ENCODE assay signal across 8 cellular contexts in the genomic region with DNA sequence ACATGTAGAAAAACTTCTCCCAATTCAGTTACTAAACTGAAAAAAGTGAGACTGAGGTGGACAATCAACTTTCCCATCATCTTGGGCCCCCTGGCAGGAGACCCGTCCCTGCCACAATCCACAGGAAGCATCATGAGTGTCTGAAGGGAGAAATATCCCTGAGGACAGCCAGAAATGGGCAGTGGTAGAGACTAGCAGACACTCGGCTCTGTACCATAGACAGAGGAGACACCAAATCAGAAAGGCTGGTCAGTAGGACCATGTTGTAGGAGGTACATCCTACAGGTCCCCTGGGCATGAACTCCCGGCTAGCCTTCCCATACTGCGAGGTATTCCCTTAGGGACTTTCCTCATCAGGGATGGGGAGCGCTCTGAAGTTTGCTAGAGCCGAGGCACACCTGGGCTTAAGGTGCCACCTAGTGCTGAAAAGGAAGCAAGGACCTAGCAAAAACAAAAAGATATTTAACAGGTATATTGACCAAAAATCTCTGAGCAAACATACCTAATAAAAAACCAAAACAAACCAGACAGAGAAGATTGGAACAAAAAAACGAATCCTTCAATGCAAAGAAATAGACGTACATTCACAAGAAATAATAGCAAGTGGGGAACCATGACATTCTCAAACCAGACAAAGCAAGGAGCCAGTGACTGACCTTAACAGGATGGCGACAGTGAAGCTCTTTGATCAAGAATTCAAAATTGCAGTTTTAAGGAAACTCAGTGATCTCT. TPM values are rescaled to one million over a fixed set of nuclear protein-coding genes. Genes with fewer than 3 reads are reported as not detected.
DNase-seq lines count a peak whose midpoint lies in the region; ATAC-seq, FAIRE-seq and TF ChIP-seq lines count a peak whose summit lies in the region.

No MANE protein-coding gene starts in this region.

- CTCF ChIA-PET in A673 (lab: Charles Lee): no interaction called here
- CTCF ChIA-PET in HEK293 (lab: Yijun Ruan, JAX): interaction anchor here (0.7 to 1.2 kb wide), 2 partner anchors 17 to 161 kb away, joined by 3 read pairs; no protein-coding TSS in a partner anchor

- POLR2A ChIA-PET in A673 (lab: Charles Lee; ENCODE audit: low non-redundant PET) (no interaction called here), HEK293 (lab: Yijun Ruan, JAX) (no interaction called here)

- TF ChIP-seq CTCF in A673 (conservative IDR thresholded peaks at IDR 0.05; ENCODE audit: low read depth, low read length): peak; percentile 53
- 0 out of 2 replicates have a peak, but pooled peaks have one; percentile 7 for TF ChIP-seq CTCF in HEK293 (tag by site-specific recombination; IDR thresholded peaks at IDR 0.05)

- no peak for FAIRE-seq in RCC 7860 (lab: Jason Lieb, UNC)

- H3K27me3 ChIP-seq in A673 (replicated peaks; ENCODE audit: insufficient read depth, low read depth, low read length, poor library complexity): no peaks in the 10 kb centered on the region

- H3K36me3 ChIP-seq in A673 (ENCODE audit: insufficient read depth, low read length, poor library complexity, severe bottlenecking): no peaks in the 10 kb centered on the region
- H3K36me3 ChIP-seq in HEK293 (ENCODE audit: control insufficient read depth in 2 of 2, insufficient read depth in 1 of 2, low read length in 2 of 2): peaks cover 0 to 8% of the 10 kb centered on the region in 2 experiments; a peak in 1 of 3 replicates

- H3K27ac ChIP-seq in A673 (ENCODE audit: low read depth, low read length, poor library complexity, severe bottlenecking) (no peak overlapping the region), HEK293 (ENCODE audit: extremely low read depth, low read depth, low read length) (no peak overlapping the region)

- ATAC-seq in GM18519 (IDR thresholded peaks at IDR 0.05; ENCODE audit: low FRiP score, unreplicated experiment) (no peak), GM19397 (IDR thresholded peaks at IDR 0.05; ENCODE audit: unreplicated experiment) (no peak), GM21423 (IDR thresholded peaks at IDR 0.05; ENCODE audit: unreplicated experiment) (no peak), HG02678 (IDR thresholded peaks at IDR 0.05; ENCODE audit: unreplicated experiment) (no peak)

- peak; percentile 24 for DNase-seq in A673 (ENCODE audit: low spot score)
- DNase-seq in RCC 7860 (ENCODE audit: low spot score): peak; percentile 52
- DNase-seq in glomerular visceral epithelial cell (ENCODE audit: extremely low spot score): peak; percentile 68

- intact Hi-C loops in A673 (cut with micrococcal nuclease; ENCODE audit: unreplicated experiment): loop anchor here (5.0 kb wide), 1 partner anchor 439 kb away; no protein-coding TSS in a partner anchor

- H3K9me3 ChIP-seq in A673 (ENCODE audit: low read depth, low read length, poor library complexity, severe bottlenecking) (peaks cover 6% of the 10 kb centered on the region), HEK293 (ENCODE audit: control insufficient read depth, insufficient read depth, low read depth, low read length) (no peaks in the 10 kb centered on the region)

- no peak overlapping the region for H3K4me3 ChIP-seq in A673 (ENCODE audit: low read depth, low read length, poor library complexity, severe bottlenecking)
- H3K4me3 ChIP-seq in HEK293 (ENCODE audit: low read depth, low read length): no peak overlapping the region

- no TSS peak for BruUV-seq in A673 (replicated peaks; lab: Mats Ljungman, UMichigan)

- no peaks in the 10 kb centered on the region for H3K4me1 ChIP-seq in A673 (ENCODE audit: insufficient read depth, low read length, poor library complexity, severe bottlenecking)
- H3K4me1 ChIP-seq in HEK293 (ENCODE audit: control insufficient read depth, insufficient read depth, low read length): no peaks in the 10 kb centered on the region

TF ChIP-seq in HEK293, 187 proteins besides CTCF, POLR2A, EP300 and RAD21 (continues in another document):
- TF ChIP-seq ZIC2 (tag by site-specific recombination; IDR thresholded peaks at IDR 0.05) (no peak), ZNF792 (tag by site-specific recombination; IDR thresholded peaks at IDR 0.05) (no peak), ZNF610 (tag by site-specific recombination; IDR thresholded peaks at IDR 0.05; ENCODE audit: borderline replicate concordance) (no peak), SP3 (tag by site-specific recombination; IDR thresholded peaks at IDR 0.05) (no peak), ZNF654 (tag by site-specific recombination; IDR thresholded peaks at IDR 0.05; ENCODE audit: low read depth) (peak; percentile 54), IKZF3 (tag by site-specific recombination; IDR thresholded peaks at IDR 0.05) (0 out of 2 replicates have a peak, but pooled peaks have one; percentile 25), ZNF366 (tag by site-specific recombination; conservative IDR thresholded peaks at IDR 0.05) (no peak), KLF1 (tag by site-specific recombination; IDR thresholded peaks at IDR 0.05) (no peak), ZNF76 (tag by site-specific recombination; IDR thresholded peaks at IDR 0.05; ENCODE audit: borderline replicate concordance, low read depth) (no peak), ZNF311 (tag by site-specific recombination; IDR thresholded peaks at IDR 0.05; ENCODE audit: borderline replicate concordance) (no peak), ZNF600 (tag by site-specific recombination; IDR thresholded peaks at IDR 0.05) (no peak), ZNF214 (tag by site-specific recombination; IDR thresholded peaks at IDR 0.05; ENCODE audit: borderline replicate concordance) (no peak), HOXA7 (CRISPR knock-in tag; IDR thresholded peaks at IDR 0.05; ENCODE audit: borderline replicate concordance) (no peak), TCF7L2 (IDR thresholded peaks at IDR 0.05; ENCODE audit: borderline replicate concordance, low read depth, low read length) (no peak), ZBTB48 (tag by site-specific recombination; IDR thresholded peaks at IDR 0.05) (peak; percentile 36; the same call in 1 of the 2 replicates), ZNF549 (tag by site-specific recombination; IDR thresholded peaks at IDR 0.05) (no peak), ZFP41 (tag by site-specific recombination; IDR thresholded peaks at IDR 0.05; ENCODE audit: borderline replicate concordance) (no peak), MZF1 (tag by site-specific recombination; IDR thresholded peaks at IDR 0.05; ENCODE audit: borderline replicate concordance) (peak; percentile 41; the same call in 1 of the 2 replicates)
- TF ChIP-seq, protein P1, sequence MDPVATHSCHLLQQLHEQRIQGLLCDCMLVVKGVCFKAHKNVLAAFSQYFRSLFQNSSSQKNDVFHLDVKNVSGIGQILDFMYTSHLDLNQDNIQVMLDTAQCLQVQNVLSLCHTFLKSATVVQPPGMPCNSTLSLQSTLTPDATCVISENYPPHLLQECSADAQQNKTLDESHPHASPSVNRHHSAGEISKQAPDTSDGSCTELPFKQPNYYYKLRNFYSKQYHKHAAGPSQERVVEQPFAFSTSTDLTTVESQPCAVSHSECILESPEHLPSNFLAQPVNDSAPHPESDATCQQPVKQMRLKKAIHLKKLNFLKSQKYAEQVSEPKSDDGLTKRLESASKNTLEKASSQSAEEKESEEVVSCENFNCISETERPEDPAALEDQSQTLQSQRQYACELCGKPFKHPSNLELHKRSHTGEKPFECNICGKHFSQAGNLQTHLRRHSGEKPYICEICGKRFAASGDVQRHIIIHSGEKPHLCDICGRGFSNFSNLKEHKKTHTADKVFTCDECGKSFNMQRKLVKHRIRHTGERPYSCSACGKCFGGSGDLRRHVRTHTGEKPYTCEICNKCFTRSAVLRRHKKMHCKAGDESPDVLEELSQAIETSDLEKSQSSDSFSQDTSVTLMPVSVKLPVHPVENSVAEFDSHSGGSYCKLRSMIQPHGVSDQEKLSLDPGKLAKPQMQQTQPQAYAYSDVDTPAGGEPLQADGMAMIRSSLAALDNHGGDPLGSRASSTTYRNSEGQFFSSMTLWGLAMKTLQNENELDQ (tag by site-specific recombination; IDR thresholded peaks at IDR 0.05; ENCODE audit: low read depth): no peak
- TF ChIP-seq, protein P2, sequence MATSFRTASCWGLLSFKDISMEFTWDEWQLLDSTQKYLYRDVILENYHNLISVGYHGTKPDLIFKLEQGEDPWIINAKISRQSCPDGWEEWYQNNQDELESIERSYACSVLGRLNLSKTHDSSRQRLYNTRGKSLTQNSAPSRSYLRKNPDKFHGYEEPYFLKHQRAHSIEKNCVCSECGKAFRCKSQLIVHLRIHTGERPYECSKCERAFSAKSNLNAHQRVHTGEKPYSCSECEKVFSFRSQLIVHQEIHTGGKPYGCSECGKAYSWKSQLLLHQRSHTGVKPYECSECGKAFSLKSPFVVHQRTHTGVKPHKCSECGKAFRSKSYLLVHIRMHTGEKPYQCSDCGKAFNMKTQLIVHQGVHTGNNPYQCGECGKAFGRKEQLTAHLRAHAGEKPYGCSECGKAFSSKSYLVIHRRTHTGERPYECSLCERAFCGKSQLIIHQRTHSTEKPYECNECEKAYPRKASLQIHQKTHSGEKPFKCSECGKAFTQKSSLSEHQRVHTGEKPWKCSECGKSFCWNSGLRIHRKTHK (tag by site-specific recombination; IDR thresholded peaks at IDR 0.05): no peak
- TF ChIP-seq, protein P3, sequence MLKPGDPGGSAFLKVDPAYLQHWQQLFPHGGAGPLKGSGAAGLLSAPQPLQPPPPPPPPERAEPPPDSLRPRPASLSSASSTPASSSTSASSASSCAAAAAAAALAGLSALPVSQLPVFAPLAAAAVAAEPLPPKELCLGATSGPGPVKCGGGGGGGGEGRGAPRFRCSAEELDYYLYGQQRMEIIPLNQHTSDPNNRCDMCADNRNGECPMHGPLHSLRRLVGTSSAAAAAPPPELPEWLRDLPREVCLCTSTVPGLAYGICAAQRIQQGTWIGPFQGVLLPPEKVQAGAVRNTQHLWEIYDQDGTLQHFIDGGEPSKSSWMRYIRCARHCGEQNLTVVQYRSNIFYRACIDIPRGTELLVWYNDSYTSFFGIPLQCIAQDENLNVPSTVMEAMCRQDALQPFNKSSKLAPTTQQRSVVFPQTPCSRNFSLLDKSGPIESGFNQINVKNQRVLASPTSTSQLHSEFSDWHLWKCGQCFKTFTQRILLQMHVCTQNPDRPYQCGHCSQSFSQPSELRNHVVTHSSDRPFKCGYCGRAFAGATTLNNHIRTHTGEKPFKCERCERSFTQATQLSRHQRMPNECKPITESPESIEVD (tag by site-specific recombination; IDR thresholded peaks at IDR 0.05): no peak
- TF ChIP-seq, protein P4, sequence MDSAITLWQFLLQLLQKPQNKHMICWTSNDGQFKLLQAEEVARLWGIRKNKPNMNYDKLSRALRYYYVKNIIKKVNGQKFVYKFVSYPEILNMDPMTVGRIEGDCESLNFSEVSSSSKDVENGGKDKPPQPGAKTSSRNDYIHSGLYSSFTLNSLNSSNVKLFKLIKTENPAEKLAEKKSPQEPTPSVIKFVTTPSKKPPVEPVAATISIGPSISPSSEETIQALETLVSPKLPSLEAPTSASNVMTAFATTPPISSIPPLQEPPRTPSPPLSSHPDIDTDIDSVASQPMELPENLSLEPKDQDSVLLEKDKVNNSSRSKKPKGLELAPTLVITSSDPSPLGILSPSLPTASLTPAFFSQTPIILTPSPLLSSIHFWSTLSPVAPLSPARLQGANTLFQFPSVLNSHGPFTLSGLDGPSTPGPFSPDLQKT (IDR thresholded peaks at IDR 0.05; ENCODE audit: borderline replicate concordance, low read depth, low read length): no peak

RNA-seq across cellular contexts. Expression of a gene that starts 55.6 kb away (rescaled TPM):
- 25.6 and 27.7 TPM in 2 replicates for total RNA-seq in A673 (2021)

RNA-seq across cellular contexts. Expression of a gene that starts 55.6 kb away (rescaled TPM):
- 2.5 and 4.0 TPM in 2 replicates for total RNA-seq in A673 (2021)
